ENCODE assay signal across 18 cellular contexts in genomic region chr7:136234040-136234439, GRCh38.
DNase-seq lines count a peak whose midpoint lies in the region; ATAC-seq, FAIRE-seq and TF ChIP-seq lines count a peak whose summit lies in the region.
"Had no signal": no experiment of that assay in that cellular context is flagged by ENCODE, and none has a peak within 500 bp of the region (broad histone marks: within the 10 kb centered on the region; RNA-seq: fewer than 3 reads in every experiment).

No MANE protein-coding gene starts in this region.

- TF ChIP-seq CTCF in astrocyte (IDR thresholded peaks at IDR 0.05; ENCODE audit: insufficient read depth, low read depth, low read length) = no peak

- H3K27me3 Mint-ChIP-seq in astrocyte (ENCODE audit: low read depth, unreplicated experiment) = peaks cover 2% of the 10 kb centered on the region

- no peaks in the 10 kb centered on the region for H3K27me3 ChIP-seq in astrocyte (ENCODE audit: insufficient read depth, low read length)
- no peaks in the 10 kb centered on the region for H3K27me3 ChIP-seq in mesenchymal stem cell (ENCODE audit: control insufficient read depth in 1 of 2, insufficient read depth in 1 of 2, low read length in 2 of 2)
- H3K27me3 ChIP-seq: BLaER1 treated with 17β-estradiol and CSF1 and Interleukin-3, amounts not matched to agents 10 nM and 100 nM had no signal

- H3K4me1 ChIP-seq in astrocyte (ENCODE audit: insufficient read depth, low read length) (peaks cover 4% of the 10 kb centered on the region), mesenchymal stem cell (ENCODE audit: control insufficient read depth, insufficient read depth, low read depth, low read length) (no peaks in the 10 kb centered on the region)

- no peak overlapping the region for H4K91ac ChIP-seq in mesenchymal stem cell (ENCODE audit: low read length)

- H3K4ac ChIP-seq in mesenchymal stem cell (ENCODE audit: low read depth in 1 of 2, low read length in 2 of 2) = no peak overlapping the region

- H3K79me1 ChIP-seq in mesenchymal stem cell (replicated peaks; ENCODE audit: low read length, poor library complexity, severe bottlenecking) = no peaks in the 10 kb centered on the region

- H2AK5ac ChIP-seq in mesenchymal stem cell (ENCODE audit: low read length, severe bottlenecking) = no peak overlapping the region

- no peak overlapping the region for H2BK12ac ChIP-seq in mesenchymal stem cell (ENCODE audit: low read length in 2 of 2)

- no peak overlapping the region for H3K9ac ChIP-seq in astrocyte (ENCODE audit: low read length)
- no peak overlapping the region for H3K9ac ChIP-seq in mesenchymal stem cell (ENCODE audit: low read length)
- H3K9ac ChIP-seq: BLaER1 treated with 17β-estradiol and CSF1 and Interleukin-3, amounts not matched to agents 10 nM and 100 nM had no signal

- H4K20me1 ChIP-seq in astrocyte (ENCODE audit: insufficient read depth, low read length) = no peaks in the 10 kb centered on the region
- H4K20me1 ChIP-seq: BLaER1 treated with 17β-estradiol and CSF1 and Interleukin-3, amounts not matched to agents 10 nM and 100 nM had no signal

- no peak overlapping the region for H2BK120ac ChIP-seq in mesenchymal stem cell (ENCODE audit: low read depth, low read length)

- H2BK15ac ChIP-seq in mesenchymal stem cell (ENCODE audit: low read depth, poor library complexity, severe bottlenecking) = no peak overlapping the region

- peaks cover 12% of the 10 kb centered on the region for H3K4me1 Mint-ChIP-seq in astrocyte (ENCODE audit: low read depth, unreplicated experiment)
- H3K4me1 Mint-ChIP-seq: CD4-positive, CD25-positive, alpha-beta regulatory T cell had no signal

- no peak overlapping the region for H3K18ac ChIP-seq in mesenchymal stem cell (ENCODE audit: low read depth in 1 of 2, low read length in 2 of 2)

- ATAC-seq in GM21381 (IDR thresholded peaks at IDR 0.05; ENCODE audit: unreplicated experiment) = no peak

- H3K27ac ChIP-seq in astrocyte (ENCODE audit: low read depth, low read length) = no peak overlapping the region
- no peak overlapping the region for H3K27ac ChIP-seq in mesenchymal stem cell (ENCODE audit: low read length, poor library complexity, severe bottlenecking)
- H3K27ac ChIP-seq: BLaER1 treated with 17β-estradiol and CSF1 and Interleukin-3, amounts not matched to agents 10 nM and 100 nM; HL-60 had no signal

- no peak overlapping the region for H4K8ac ChIP-seq in mesenchymal stem cell (ENCODE audit: low read length)

- no peaks in the 10 kb centered on the region for H3K36me3 ChIP-seq in astrocyte (ENCODE audit: insufficient read depth, low read length)
- H3K36me3 ChIP-seq in mesenchymal stem cell (ENCODE audit: control insufficient read depth in 1 of 2, insufficient read depth in 2 of 2, low read depth in 1 of 2, low read length in 2 of 2) = no peaks in the 10 kb centered on the region
- H3K36me3 ChIP-seq: BLaER1 treated with 17β-estradiol and CSF1 and Interleukin-3, amounts not matched to agents 10 nM and 100 nM had no signal

- no peak overlapping the region for H2BK5ac ChIP-seq in mesenchymal stem cell (ENCODE audit: low read depth, low read length, poor library complexity, severe bottlenecking)

- no peak overlapping the region for H3K27ac Mint-ChIP-seq in astrocyte (ENCODE audit: unreplicated experiment)
- H3K27ac Mint-ChIP-seq: CD4-positive, CD25-positive, alpha-beta regulatory T cell; HFFc6 had no signal

- no peak overlapping the region for H3K4me3 ChIP-seq in astrocyte (ENCODE audit: insufficient read depth, low read depth, low read length)
- H3K4me3 ChIP-seq in mesenchymal stem cell (ENCODE audit: insufficient read depth in 1 of 2, low read depth in 1 of 2, low read length in 2 of 2) = no peak overlapping the region
- H3K4me3 ChIP-seq: BLaER1 treated with 17β-estradiol and CSF1 and Interleukin-3, amounts not matched to agents 10 nM and 100 nM had no signal

- H3K9me3 Mint-ChIP-seq in astrocyte (ENCODE audit: unreplicated experiment) = peaks cover 11% of the 10 kb centered on the region

- H3K14ac ChIP-seq in mesenchymal stem cell (ENCODE audit: low read length in 2 of 2) = no peak overlapping the region

- H3K23ac ChIP-seq in mesenchymal stem cell (ENCODE audit: low read length in 2 of 2) = no peak overlapping the region

- H3K9me3 ChIP-seq in astrocyte (ENCODE audit: insufficient read depth, low read depth, low read length) (no peaks in the 10 kb centered on the region), mesenchymal stem cell (ENCODE audit: control insufficient read depth, low read length) (peaks cover 8% of the 10 kb centered on the region)

- no peak overlapping the region for H3K4me3 Mint-ChIP-seq in astrocyte (ENCODE audit: unreplicated experiment)
- H3K4me3 Mint-ChIP-seq: CD4-positive, CD25-positive, alpha-beta regulatory T cell; HFFc6 had no signal

- no peak overlapping the region for H3K4me2 ChIP-seq in astrocyte (ENCODE audit: low read length)
- no peak overlapping the region for H3K4me2 ChIP-seq in mesenchymal stem cell (ENCODE audit: low read length, poor library complexity, severe bottlenecking)
- H3K4me2 ChIP-seq: BLaER1 treated with 17β-estradiol and CSF1 and Interleukin-3, amounts not matched to agents 10 nM and 100 nM had no signal

- DNase-seq in COLO829 (ENCODE audit: low spot score) (peak; percentile 58), LHCN-M2 (ENCODE audit: low read depth) (peak; percentile 26), astrocyte (ENCODE audit: low read depth) (peak; percentile 1), mesenchymal stem cell (peak; percentile 21), NCI-H748 (lab: John Stamatoyannopoulos, UW; ENCODE audit: unreplicated experiment) (no peak)
- DNase-seq in stimulated activated CD4-positive, alpha-beta T cell treated with anti-CD3 and anti-CD28 coated beads, Interleukin-1b, Interleukin-23, amount 100 ng/mL, for 48 hours = no peak
- DNase-seq in activated naive CD4-positive, alpha-beta T cell treated with Interleukin-2 at 50 U/mL for 16 hours = no peak
- DNase-seq: 8988T; Calu3; CD4-positive, CD25-positive, alpha-beta regulatory T cell; DMS 273 treated with DMSO at 0.1 percent for 48 hours; GF-D8; HCEC 1CT; HFFc6 had no signal

- H3K36me3 Mint-ChIP-seq in astrocyte (ENCODE audit: low read depth, unreplicated experiment) = no peaks in the 10 kb centered on the region

- H2AFZ ChIP-seq in astrocyte (ENCODE audit: low read depth, low read length) (no peak overlapping the region), mesenchymal stem cell (ENCODE audit: low read depth, low read length) (no peak overlapping the region)

- FAIRE-seq in astrocyte (lab: Jason Lieb, UNC) = no peak
- FAIRE-seq: GM19239 had no signal

- no peaks in the 10 kb centered on the region for H3K79me2 ChIP-seq in astrocyte (ENCODE audit: insufficient read depth, low read length)

Comparison
In these comparisons a context has a peak if more than half of its experiments do, and no peak if none do; other contexts are left out.
1. DNase-seq: peak in COLO829 (single experiment), LHCN-M2 (single experiment), astrocyte (single experiment) and mesenchymal stem cell (single experiment); none in NCI-H748 (single experiment), stimulated activated CD4-positive, alpha-beta T cell treated with anti-CD3 and anti-CD28 coated beads, Interleukin-1b, Interleukin-23, amount 100 ng/mL, for 48 hours (single experiment) and activated naive CD4-positive, alpha-beta T cell treated with Interleukin-2 at 50 U/mL for 16 hours (single experiment).